ENCODE assay signal across 8 cellular contexts in the genomic region with DNA sequence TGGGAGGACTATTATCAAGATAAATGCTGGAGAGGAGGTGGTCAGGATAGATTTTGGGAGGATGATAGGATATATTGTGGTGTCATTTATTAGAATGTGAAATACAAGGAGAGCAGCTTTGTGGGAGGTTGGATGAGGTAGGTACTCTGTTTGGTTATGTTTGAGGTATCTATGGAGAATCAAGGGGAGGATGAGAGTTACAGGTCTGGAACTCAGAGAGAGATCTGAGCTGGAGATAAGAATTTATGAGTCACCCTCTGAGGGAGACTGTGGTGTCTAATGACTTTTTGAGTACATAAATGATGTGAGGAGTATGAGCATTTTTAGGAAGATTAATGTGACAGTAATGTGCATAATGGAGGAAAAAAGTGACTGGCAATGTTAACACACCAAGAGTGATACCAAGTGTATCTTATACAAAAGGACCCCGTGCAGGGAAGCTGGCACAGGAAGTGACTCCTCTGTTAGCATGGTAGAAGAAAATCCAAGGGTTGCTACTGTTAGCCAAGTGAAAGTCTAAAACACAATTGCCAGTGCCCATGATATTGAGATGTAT. TPM values are rescaled to one million over a fixed set of nuclear protein-coding genes. Genes with fewer than 3 reads are reported as not detected.
DNase-seq lines count a peak whose midpoint lies in the region; ATAC-seq and TF ChIP-seq lines count a peak whose summit lies in the region.

No MANE protein-coding gene starts in this region.

- ATAC-seq in GM19467 (IDR thresholded peaks at IDR 0.05; ENCODE audit: unreplicated experiment), result peak; percentile 45
- ATAC-seq in IMR-90 (ENCODE audit: low read depth), result peak; percentile 33

- H2BK5ac ChIP-seq in IMR-90 (ENCODE audit: low read depth, low read length, poor library complexity, severe bottlenecking), result peak overlapping the region; percentile 29

- peak; percentile 45 for DNase-seq in AG20443 (ENCODE audit: low spot score)
- DNase-seq in IMR-90, result peak; percentile 84
- peak; percentile 45 for DNase-seq in dedifferentiated amniotic fluid mesenchymal stem cell (ENCODE audit: extremely low spot score)
- DNase-seq in HuH-7.5 (ENCODE audit: low spot score), result no peak
- DNase-seq in CD1c-positive myeloid dendritic cell (ENCODE audit: extremely low spot score), result no peak
- DNase-seq in activated CD4-positive, alpha-beta T cell treated with anti-CD3 and anti-CD28 coated beads for 1 hour, result no peak
- no peak for DNase-seq in NCI-H1092 treated with DMSO at 0.1 percent for 48 hours (lab: John Stamatoyannopoulos, UW)

- TF ChIP-seq RAD21 in IMR-90 (IDR thresholded peaks at IDR 0.05; ENCODE audit: low read length), result no peak

- peaks cover 35% of the 10 kb centered on the region for H3K4me1 ChIP-seq in IMR-90 (ENCODE audit: control insufficient read depth, insufficient read depth, low read length)

- H3K23ac ChIP-seq in IMR-90 (ENCODE audit: low read depth, low read length), result peak overlapping the region; percentile 3; the same call in 1 of the 2 replicates

- H2BK20ac ChIP-seq in IMR-90 (ENCODE audit: low read depth, low read length), result no peak overlapping the region

- H3K4me2 ChIP-seq in IMR-90 (ENCODE audit: low read depth, low read length), result peak overlapping the region; percentile 52; the same call in 1 of the 2 replicates

- no peak overlapping the region for H3K14ac ChIP-seq in IMR-90 (replicated peaks; ENCODE audit: low read depth, low read length)

- WGBS in IMR-90 (ENCODE audit: extremely low coverage in 2 of 2, insufficient read length in 1 of 2), 2 experiments, result no CpG with 5 or more reads among the region's 1 CpG

- no peak for TF ChIP-seq POLR2A in IMR-90 (IDR thresholded peaks at IDR 0.05; ENCODE audit: low read depth, low read length)

- H3K36me3 ChIP-seq in IMR-90 (ENCODE audit: control insufficient read depth, insufficient read depth, low read length), result peaks cover 12% of the 10 kb centered on the region

- H3K18ac ChIP-seq in IMR-90 (ENCODE audit: low read depth, low read length), result peak overlapping the region; percentile 32; the same call in 1 of the 2 replicates

- BruUV-seq in IMR-90 (replicated peaks; lab: Mats Ljungman, UMichigan), result no TSS peak

- H3K4ac ChIP-seq in IMR-90 (ENCODE audit: low read depth, low read length), result no peak overlapping the region

- peak overlapping the region in 1 of 2 experiments; percentile 31; a peak in 1 of 4 replicates for H4K8ac ChIP-seq in IMR-90 (ENCODE audit: low read depth in 2 of 2, low read length in 2 of 2)

- no peak overlapping the region for H3K27ac ChIP-seq in IMR-90 (ENCODE audit: insufficient read depth, low read length)

- H3K79me1 ChIP-seq in IMR-90 (ENCODE audit: low read depth in 1 of 2, low read length in 2 of 2), result peaks cover 22 to 75% of the 10 kb centered on the region in 2 experiments

- H3K4me3 ChIP-seq in IMR-90 (ENCODE audit: insufficient read depth, low read depth, low read length), result no peak overlapping the region

- peaks cover 89% of the 10 kb centered on the region for H4K20me1 ChIP-seq in IMR-90 (ENCODE audit: insufficient read depth, low read length)

- peaks cover 33% of the 10 kb centered on the region for H3K9me1 ChIP-seq in IMR-90 (ENCODE audit: insufficient read depth, low read length)

- no peaks in the 10 kb centered on the region for H3K27me3 ChIP-seq in IMR-90 (ENCODE audit: control insufficient read depth, insufficient read depth, low read length)

- intact Hi-C loops in IMR-90 (cut with micrococcal nuclease), result no loop called here

- dilution Hi-C loops in IMR-90 (cut with HindIII; ENCODE audit: low sequenced_read_pairs, unreplicated experiment), result no loop called here

- no peaks in the 10 kb centered on the region for H3K9me3 ChIP-seq in IMR-90 (ENCODE audit: control insufficient read depth, insufficient read depth, low read length)

- no peak overlapping the region for H2BK15ac ChIP-seq in IMR-90 (ENCODE audit: low read depth, low read length)

- no peak overlapping the region for H2AFZ ChIP-seq in IMR-90 (replicated peaks; ENCODE audit: low read length, poor library complexity)

- POLR2A ChIA-PET in IMR-90 (lab: Charles Lee; ENCODE audit: unreplicated experiment), result interaction anchor here (0.7 kb wide), 1 partner anchor 10 kb away, joined by 3 read pairs; no protein-coding TSS in a partner anchor

- no peak overlapping the region for H3K9ac ChIP-seq in IMR-90 (ENCODE audit: low read depth, low read length)

- no peak for TF ChIP-seq CTCF in IMR-90 (conservative IDR thresholded peaks at IDR 0.05; ENCODE audit: low read depth, low read length)

- no peak overlapping the region for H4K91ac ChIP-seq in IMR-90 (ENCODE audit: insufficient read depth, low read depth, low read length)

- no peak overlapping the region for H2AK9ac ChIP-seq in IMR-90 (replicated peaks; ENCODE audit: low read depth, low read length, poor library complexity)

- no peak overlapping the region for H2BK120ac ChIP-seq in IMR-90 (ENCODE audit: low read depth, low read length)

- in situ Hi-C loops in IMR-90 (cut with MboI; ENCODE audit: low sequenced_read_pairs), result no loop called here

- no peak overlapping the region for H3K56ac ChIP-seq in IMR-90 (ENCODE audit: extremely low read depth, insufficient read depth, low read length)

- no peak overlapping the region for H2AK5ac ChIP-seq in IMR-90 (ENCODE audit: low read depth, low read length)

- no peak overlapping the region for H4K5ac ChIP-seq in IMR-90 (ENCODE audit: low read depth, low read length)

- CTCF ChIA-PET in IMR-90 (lab: Yijun Ruan, JAX), result no interaction called here

TF ChIP-seq in IMR-90, 13 proteins besides CTCF, POLR2A, EP300 and RAD21:
- peak; percentile 68; the same call in 1 of the 2 replicates for TF ChIP-seq CHD1 (IDR thresholded peaks at IDR 0.05; ENCODE audit: low read depth, low read length)
- no peak for TF ChIP-seq SMC3 (IDR thresholded peaks at IDR 0.05; ENCODE audit: low read depth, low read length)
- peak; percentile 82 for TF ChIP-seq FOS (IDR thresholded peaks at IDR 0.05; ENCODE audit: low read depth, low read length)
- TF ChIP-seq MAFK (IDR thresholded peaks at IDR 0.05; ENCODE audit: low read depth, low read length), result no peak
- TF ChIP-seq, protein P1, sequence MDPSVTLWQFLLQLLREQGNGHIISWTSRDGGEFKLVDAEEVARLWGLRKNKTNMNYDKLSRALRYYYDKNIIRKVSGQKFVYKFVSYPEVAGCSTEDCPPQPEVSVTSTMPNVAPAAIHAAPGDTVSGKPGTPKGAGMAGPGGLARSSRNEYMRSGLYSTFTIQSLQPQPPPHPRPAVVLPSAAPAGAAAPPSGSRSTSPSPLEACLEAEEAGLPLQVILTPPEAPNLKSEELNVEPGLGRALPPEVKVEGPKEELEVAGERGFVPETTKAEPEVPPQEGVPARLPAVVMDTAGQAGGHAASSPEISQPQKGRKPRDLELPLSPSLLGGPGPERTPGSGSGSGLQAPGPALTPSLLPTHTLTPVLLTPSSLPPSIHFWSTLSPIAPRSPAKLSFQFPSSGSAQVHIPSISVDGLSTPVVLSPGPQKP (IDR thresholded peaks at IDR 0.05; ENCODE audit: borderline replicate concordance, low read depth, low read length), result no peak
- TF ChIP-seq CEBPB (IDR thresholded peaks at IDR 0.05; ENCODE audit: low read depth, low read length), result no peak
TF ChIP-seq in IMR-90: peak in this region for 2.

RNA-seq across cellular contexts. Expression of gene CRIM1, which starts 48.2 kb away (rescaled TPM):
- total RNA-seq in IMR-90 (2012; rRNA removed), result 436 and 490 TPM in 2 replicates
- 285 and 316 TPM in 2 replicates for polyA plus RNA-seq in IMR-90 (2012; rRNA removed)
- polyA plus RNA-seq in IMR-90 (2012; cell fraction: cytosol; rRNA removed), result 203 and 263 TPM in 2 replicates
- 109 and 133 TPM in 2 replicates for polyA plus RNA-seq in IMR-90 (2012; cell fraction: nucleus; rRNA removed; ENCODE audit: low replicate concordance)

Comparison
In these comparisons a context has a peak if more than half of its experiments do, and no peak if none do; other contexts are left out.
1. DNase-seq: peak in AG20443 (single experiment), IMR-90 (single experiment) and dedifferentiated amniotic fluid mesenchymal stem cell (single experiment); none in HuH-7.5 (single experiment), CD1c-positive myeloid dendritic cell (single experiment), activated CD4-positive, alpha-beta T cell treated with anti-CD3 and anti-CD28 coated beads for 1 hour (single experiment) and NCI-H1092 treated with DMSO at 0.1 percent for 48 hours (single experiment).